ENCODE assay signal across 8 cellular contexts in genomic region chr19:10416380-10417257, GRCh38. TPM values are rescaled to one million over a fixed set of nuclear protein-coding genes. Genes with fewer than 3 reads are reported as not detected.
DNase-seq lines count a peak whose midpoint lies in the region; ATAC-seq, FAIRE-seq and TF ChIP-seq lines count a peak whose summit lies in the region.

No MANE protein-coding gene starts in this region.

- intact Hi-C loops in sciatic nerve (cut with DNase I): loop anchor here (10.0 kb wide), 1 partner anchor 148 kb away; the partner anchor contains the start of genes CDKN2D and KRI1

- peaks cover 21% of the 10 kb centered on the region for H3K4me1 Mint-ChIP-seq in astrocyte (ENCODE audit: low read depth, unreplicated experiment)

- no peaks in the 10 kb centered on the region for H3K36me3 Mint-ChIP-seq in astrocyte (ENCODE audit: low read depth, unreplicated experiment)

- H3K9me3 Mint-ChIP-seq in astrocyte (ENCODE audit: unreplicated experiment): no peaks in the 10 kb centered on the region

- peaks cover 24% of the 10 kb centered on the region for H4K20me1 ChIP-seq in astrocyte (ENCODE audit: insufficient read depth, low read length)

- peak overlapping the region; percentile 79 for H3K9ac ChIP-seq in astrocyte (ENCODE audit: low read length)

- peak overlapping the region; percentile 53 for H3K4me3 ChIP-seq in GM12865 (ENCODE audit: low read depth, low read length)
- peak overlapping the region; percentile 69 for H3K4me3 ChIP-seq in astrocyte (ENCODE audit: insufficient read depth, low read depth, low read length)

- H2AFZ ChIP-seq in astrocyte (ENCODE audit: low read depth, low read length): peak overlapping the region; percentile 94

- peak overlapping the region; percentile 78 for H3K4me3 Mint-ChIP-seq in astrocyte (ENCODE audit: unreplicated experiment)

- peaks cover 14% of the 10 kb centered on the region for H3K27me3 ChIP-seq in astrocyte (ENCODE audit: insufficient read depth, low read length)

- peak overlapping the region; percentile 84 for H3K27ac Mint-ChIP-seq in astrocyte (ENCODE audit: unreplicated experiment)

- no peaks in the 10 kb centered on the region for H3K79me2 ChIP-seq in astrocyte (ENCODE audit: insufficient read depth, low read length)

- no peak overlapping the region for H3K27ac ChIP-seq in astrocyte (ENCODE audit: low read depth, low read length)

- H3K27me3 Mint-ChIP-seq in astrocyte (ENCODE audit: low read depth, unreplicated experiment): peaks cover 19% of the 10 kb centered on the region

- ATAC-seq in HG02571 (IDR thresholded peaks at IDR 0.05; ENCODE audit: unreplicated experiment): peak; percentile 47
- peak; percentile 82 for ATAC-seq in sciatic nerve

- H3K4me1 ChIP-seq in astrocyte (ENCODE audit: insufficient read depth, low read length): peaks cover 43% of the 10 kb centered on the region

- no peaks in the 10 kb centered on the region for H3K36me3 ChIP-seq in astrocyte (ENCODE audit: insufficient read depth, low read length)

- peak overlapping the region; percentile 96 for H3K4me2 ChIP-seq in astrocyte (ENCODE audit: low read length)

- FAIRE-seq in astrocyte (lab: Jason Lieb, UNC): no peak

- H3K9me3 ChIP-seq in astrocyte (ENCODE audit: insufficient read depth, low read depth, low read length): peaks cover 3% of the 10 kb centered on the region

- TF ChIP-seq CTCF in GM12865 (IDR thresholded peaks at IDR 0.05; ENCODE audit: insufficient read depth, low read depth, low read length, missing control alignments): peak; percentile 83
- TF ChIP-seq CTCF in astrocyte (IDR thresholded peaks at IDR 0.05; ENCODE audit: insufficient read depth, low read depth, low read length): peak; percentile 33

- peak; percentile 93 for DNase-seq in GM12865 (ENCODE audit: low read depth)
- peak; percentile 73 for DNase-seq in NCI-H1436 treated with DMSO at 0.1 percent for 48 hours (lab: John Stamatoyannopoulos, UW)
- peak; percentile 97 for DNase-seq in T-helper 22 cell (ENCODE audit: low read depth)
- DNase-seq in astrocyte (ENCODE audit: low read depth): peak; percentile 66
- DNase-seq in hypothalamus (lab: John Stamatoyannopoulos, UW): peak in 44 of 51 donors; percentile 11 to 82 (median 59)
- peak; percentile 87 for DNase-seq in sciatic nerve (ENCODE audit: low spot score)
- no peak for DNase-seq in cerebellar nuclear complex (lab: John Stamatoyannopoulos, UW)

RNA-seq across cellular contexts. Expression of gene PDE4A, which starts 3.7 kb away (rescaled TPM):
- total RNA-seq in astrocyte (3.2 and 3.8 TPM in 2 replicates), sciatic nerve (11.0 TPM)

RNA-seq across cellular contexts. Expression of gene CDC37, which starts 13.3 kb away (rescaled TPM):
- total RNA-seq in astrocyte (240 TPM in 2 replicates), sciatic nerve (128 TPM)

RNA-seq across cellular contexts. Expression of gene TYK2, which starts 36.2 kb away (rescaled TPM):
- total RNA-seq in astrocyte (76.5 and 82.7 TPM in 2 replicates), sciatic nerve (128 TPM)

Comparison
In these comparisons a context has a peak if more than half of its experiments do, and no peak if none do; other contexts are left out.
1. DNase-seq: peak in GM12865 (single experiment), NCI-H1436 treated with DMSO at 0.1 percent for 48 hours (single experiment), T-helper 22 cell (single experiment), astrocyte (single experiment), hypothalamus (44 of 51) and sciatic nerve (single experiment); none in cerebellar nuclear complex (0 of 2).